In genomic region chr11:93570759-93571413, GRCh38 we compare ENCODE assay signal across 1 cellular context.
TF ChIP-seq lines count a peak whose summit lies in the region.

No MANE protein-coding gene starts in this region.

TF ChIP-seq in HepG2, 621 proteins besides CTCF, POLR2A, EP300 and RAD21 (continued from another document and continues in another):
- TF ChIP-seq, protein P1, sequence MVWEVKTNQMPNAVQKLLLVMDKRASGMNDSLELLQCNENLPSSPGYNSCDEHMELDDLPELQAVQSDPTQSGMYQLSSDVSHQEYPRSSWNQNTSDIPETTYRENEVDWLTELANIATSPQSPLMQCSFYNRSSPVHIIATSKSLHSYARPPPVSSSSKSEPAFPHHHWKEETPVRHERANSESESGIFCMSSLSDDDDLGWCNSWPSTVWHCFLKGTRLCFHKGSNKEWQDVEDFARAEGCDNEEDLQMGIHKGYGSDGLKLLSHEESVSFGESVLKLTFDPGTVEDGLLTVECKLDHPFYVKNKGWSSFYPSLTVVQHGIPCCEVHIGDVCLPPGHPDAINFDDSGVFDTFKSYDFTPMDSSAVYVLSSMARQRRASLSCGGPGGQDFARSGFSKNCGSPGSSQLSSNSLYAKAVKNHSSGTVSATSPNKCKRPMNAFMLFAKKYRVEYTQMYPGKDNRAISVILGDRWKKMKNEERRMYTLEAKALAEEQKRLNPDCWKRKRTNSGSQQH (CRISPR knock-in tag; IDR thresholded peaks at IDR 0.05; ENCODE audit: low read depth), result no peak
- TF ChIP-seq FOXC1 (CRISPR knock-in tag; IDR thresholded peaks at IDR 0.05; ENCODE audit: borderline replicate concordance) (no peak), KLF9 (CRISPR knock-in tag; IDR thresholded peaks at IDR 0.05; ENCODE audit: low read depth) (no peak), ZNF737 (CRISPR knock-in tag; IDR thresholded peaks at IDR 0.05; ENCODE audit: borderline replicate concordance) (no peak), HOXD1 (CRISPR knock-in tag; IDR thresholded peaks at IDR 0.05) (no peak), CREB3 (CRISPR knock-in tag; IDR thresholded peaks at IDR 0.05) (no peak), STAT5B (CRISPR knock-in tag; IDR thresholded peaks at IDR 0.05) (no peak), ZBTB3 (CRISPR knock-in tag; IDR thresholded peaks at IDR 0.05; ENCODE audit: borderline replicate concordance, low read depth) (no peak), JUNB (CRISPR knock-in tag; IDR thresholded peaks at IDR 0.05; ENCODE audit: borderline replicate concordance) (no peak), RORA (CRISPR knock-in tag; IDR thresholded peaks at IDR 0.05) (no peak), JUN (CRISPR knock-in tag; IDR thresholded peaks at IDR 0.05) (peak; percentile 73; the same call in 1 of the 2 replicates), MAZ (IDR thresholded peaks at IDR 0.05; ENCODE audit: borderline replicate concordance, low read depth, low read length) (no peak), MAZ (CRISPR knock-in tag; IDR thresholded peaks at IDR 0.05; ENCODE audit: low read depth) (no peak), ZMYM2 (CRISPR knock-in tag; IDR thresholded peaks at IDR 0.05) (peak; percentile 83), ZNF75D (CRISPR knock-in tag; IDR thresholded peaks at IDR 0.05; ENCODE audit: borderline replicate concordance) (no peak), DMAP1 (CRISPR knock-in tag; IDR thresholded peaks at IDR 0.05) (no peak), EHMT2 (IDR thresholded peaks at IDR 0.05; ENCODE audit: borderline replicate concordance, low read depth, low read length) (no peak), ZSCAN22 (CRISPR knock-in tag; IDR thresholded peaks at IDR 0.05) (no peak), POLR2AphosphoS5 (IDR thresholded peaks at IDR 0.05; ENCODE audit: low read depth, low read length) (no peak), ZFP37 (CRISPR knock-in tag; IDR thresholded peaks at IDR 0.05; ENCODE audit: borderline replicate concordance) (no peak), ZFYVE20 (CRISPR knock-in tag; IDR thresholded peaks at IDR 0.05; ENCODE audit: borderline replicate concordance, low read depth) (no peak), FOXA3 (CRISPR knock-in tag; IDR thresholded peaks at IDR 0.05) (peak; percentile 70; the same call in 1 of the 2 replicates), ZNF570 (CRISPR knock-in tag; IDR thresholded peaks at IDR 0.05; ENCODE audit: borderline replicate concordance) (no peak), ZNF615 (CRISPR knock-in tag; IDR thresholded peaks at IDR 0.05; ENCODE audit: borderline replicate concordance) (no peak), TARDBP (CRISPR knock-in tag; IDR thresholded peaks at IDR 0.05) (no peak; the same call in 1 of the 2 replicates), NKX3-1 (CRISPR knock-in tag; IDR thresholded peaks at IDR 0.05) (no peak), RBAK (CRISPR knock-in tag; IDR thresholded peaks at IDR 0.05) (no peak), JARID2 (CRISPR knock-in tag; IDR thresholded peaks at IDR 0.05; ENCODE audit: insufficient replicate concordance) (no peak), ETV5 (CRISPR knock-in tag; IDR thresholded peaks at IDR 0.05; ENCODE audit: borderline replicate concordance) (peak; percentile 60; the same call in 1 of the 2 replicates), CENPT (CRISPR knock-in tag; IDR thresholded peaks at IDR 0.05; ENCODE audit: low read depth) (no peak), MAFK (conservative IDR thresholded peaks at IDR 0.05 in 1 of 2, IDR thresholded peaks at IDR 0.05 in 1 of 2; ENCODE audit: low read length in 2 of 2) (peak; percentile 68 to 72), ZNF703 (CRISPR knock-in tag; IDR thresholded peaks at IDR 0.05; ENCODE audit: borderline replicate concordance) (no peak), DMTF1 (CRISPR knock-in tag; IDR thresholded peaks at IDR 0.05) (no peak), DPF2 (CRISPR knock-in tag; IDR thresholded peaks at IDR 0.05; ENCODE audit: borderline replicate concordance, low read depth) (peak; percentile 38; the same call in 1 of the 2 replicates), ZFP41 (CRISPR knock-in tag; IDR thresholded peaks at IDR 0.05; ENCODE audit: borderline replicate concordance) (no peak), PHF5A (CRISPR knock-in tag; IDR thresholded peaks at IDR 0.05; ENCODE audit: low read depth, unreplicated experiment) (no peak), HDAC1 (CRISPR knock-in tag; IDR thresholded peaks at IDR 0.05) (peak; percentile 76), NCOA2 (CRISPR knock-in tag; IDR thresholded peaks at IDR 0.05) (peak; percentile 70), ZNF83 (CRISPR knock-in tag; IDR thresholded peaks at IDR 0.05; ENCODE audit: borderline replicate concordance) (no peak), XRCC5 (optimal IDR thresholded peaks at IDR 0.05; ENCODE audit: low read length) (peak; percentile 66)
- TF ChIP-seq, protein P2, sequence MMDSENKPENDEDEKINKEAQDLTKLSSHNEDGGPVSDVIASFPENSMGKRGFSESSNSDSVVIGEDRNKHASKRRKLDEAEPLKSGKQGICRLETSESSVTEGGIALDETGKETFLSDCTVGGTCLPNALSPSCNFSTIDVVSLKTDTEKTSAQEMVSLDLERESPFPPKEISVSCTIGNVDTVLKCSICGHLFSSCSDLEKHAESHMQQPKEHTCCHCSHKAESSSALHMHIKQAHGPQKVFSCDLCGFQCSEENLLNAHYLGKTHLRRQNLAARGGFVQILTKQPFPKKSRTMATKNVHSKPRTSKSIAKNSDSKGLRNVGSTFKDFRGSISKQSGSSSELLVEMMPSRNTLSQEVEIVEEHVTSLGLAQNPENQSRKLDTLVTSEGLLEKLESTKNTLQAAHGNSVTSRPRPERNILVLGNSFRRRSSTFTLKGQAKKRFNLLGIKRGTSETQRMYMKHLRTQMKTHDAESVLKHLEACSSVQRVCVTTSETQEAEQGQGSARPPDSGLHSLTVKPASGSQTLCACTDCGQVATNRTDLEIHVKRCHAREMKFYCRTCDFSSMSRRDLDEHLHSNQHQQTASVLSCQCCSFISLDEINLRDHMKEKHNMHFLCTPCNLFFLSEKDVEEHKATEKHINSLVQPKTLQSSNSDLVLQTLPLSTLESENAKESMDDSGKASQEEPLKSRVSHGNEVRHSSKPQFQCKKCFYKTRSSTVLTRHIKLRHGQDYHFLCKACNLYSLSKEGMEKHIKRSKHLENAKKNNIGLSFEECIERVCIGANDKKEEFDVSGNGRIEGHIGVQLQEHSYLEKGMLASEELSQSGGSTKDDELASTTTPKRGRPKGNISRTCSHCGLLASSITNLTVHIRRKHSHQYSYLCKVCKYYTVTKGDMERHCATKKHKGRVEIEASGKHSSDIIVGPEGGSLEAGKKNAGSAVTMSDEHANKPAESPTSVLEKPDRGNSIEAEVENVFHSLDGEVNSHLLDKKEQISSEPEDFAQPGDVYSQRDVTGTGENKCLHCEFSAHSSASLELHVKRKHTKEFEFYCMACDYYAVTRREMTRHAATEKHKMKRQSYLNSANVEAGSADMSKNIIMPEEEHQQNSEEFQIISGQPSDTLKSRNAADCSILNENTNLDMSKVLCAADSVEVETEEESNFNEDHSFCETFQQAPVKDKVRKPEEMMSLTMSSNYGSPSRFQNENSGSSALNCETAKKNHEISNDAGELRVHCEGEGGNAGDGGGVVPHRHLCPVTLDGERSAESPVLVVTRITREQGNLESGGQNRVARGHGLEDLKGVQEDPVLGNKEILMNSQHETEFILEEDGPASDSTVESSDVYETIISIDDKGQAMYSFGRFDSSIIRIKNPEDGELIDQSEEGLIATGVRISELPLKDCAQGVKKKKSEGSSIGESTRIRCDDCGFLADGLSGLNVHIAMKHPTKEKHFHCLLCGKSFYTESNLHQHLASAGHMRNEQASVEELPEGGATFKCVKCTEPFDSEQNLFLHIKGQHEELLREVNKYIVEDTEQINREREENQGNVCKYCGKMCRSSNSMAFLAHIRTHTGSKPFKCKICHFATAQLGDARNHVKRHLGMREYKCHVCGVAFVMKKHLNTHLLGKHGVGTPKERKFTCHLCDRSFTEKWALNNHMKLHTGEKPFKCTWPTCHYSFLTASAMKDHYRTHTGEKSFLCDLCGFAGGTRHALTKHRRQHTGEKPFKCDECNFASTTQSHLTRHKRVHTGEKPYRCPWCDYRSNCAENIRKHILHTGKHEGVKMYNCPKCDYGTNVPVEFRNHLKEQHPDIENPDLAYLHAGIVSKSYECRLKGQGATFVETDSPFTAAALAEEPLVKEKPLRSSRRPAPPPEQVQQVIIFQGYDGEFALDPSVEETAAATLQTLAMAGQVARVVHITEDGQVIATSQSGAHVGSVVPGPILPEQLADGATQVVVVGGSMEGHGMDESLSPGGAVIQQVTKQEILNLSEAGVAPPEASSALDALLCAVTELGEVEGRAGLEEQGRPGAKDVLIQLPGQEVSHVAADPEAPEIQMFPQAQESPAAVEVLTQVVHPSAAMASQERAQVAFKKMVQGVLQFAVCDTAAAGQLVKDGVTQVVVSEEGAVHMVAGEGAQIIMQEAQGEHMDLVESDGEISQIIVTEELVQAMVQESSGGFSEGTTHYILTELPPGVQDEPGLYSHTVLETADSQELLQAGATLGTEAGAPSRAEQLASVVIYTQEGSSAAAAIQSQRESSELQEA (CRISPR knock-in tag; IDR thresholded peaks at IDR 0.05; ENCODE audit: not compliant biosample characterization), result no peak
- TF ChIP-seq, protein P3, sequence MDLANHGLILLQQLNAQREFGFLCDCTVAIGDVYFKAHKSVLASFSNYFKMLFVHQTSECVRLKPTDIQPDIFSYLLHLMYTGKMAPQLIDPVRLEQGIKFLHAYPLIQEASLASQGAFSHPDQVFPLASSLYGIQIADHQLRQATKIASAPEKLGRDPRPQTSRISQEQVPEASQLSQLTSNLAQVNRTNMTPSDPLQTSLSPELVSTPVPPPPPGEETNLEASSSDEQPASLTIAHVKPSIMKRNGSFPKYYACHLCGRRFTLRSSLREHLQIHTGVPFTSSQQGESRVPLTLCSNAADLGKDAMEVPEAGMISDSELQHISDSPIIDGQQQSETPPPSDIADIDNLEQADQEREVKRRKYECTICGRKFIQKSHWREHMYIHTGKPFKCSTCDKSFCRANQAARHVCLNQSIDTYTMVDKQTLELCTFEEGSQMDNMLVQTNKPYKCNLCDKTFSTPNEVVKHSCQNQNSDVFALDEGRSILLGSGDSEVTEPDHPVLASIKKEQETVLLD (CRISPR knock-in tag; IDR thresholded peaks at IDR 0.05; ENCODE audit: low read depth), result no peak
- TF ChIP-seq, protein P4, sequence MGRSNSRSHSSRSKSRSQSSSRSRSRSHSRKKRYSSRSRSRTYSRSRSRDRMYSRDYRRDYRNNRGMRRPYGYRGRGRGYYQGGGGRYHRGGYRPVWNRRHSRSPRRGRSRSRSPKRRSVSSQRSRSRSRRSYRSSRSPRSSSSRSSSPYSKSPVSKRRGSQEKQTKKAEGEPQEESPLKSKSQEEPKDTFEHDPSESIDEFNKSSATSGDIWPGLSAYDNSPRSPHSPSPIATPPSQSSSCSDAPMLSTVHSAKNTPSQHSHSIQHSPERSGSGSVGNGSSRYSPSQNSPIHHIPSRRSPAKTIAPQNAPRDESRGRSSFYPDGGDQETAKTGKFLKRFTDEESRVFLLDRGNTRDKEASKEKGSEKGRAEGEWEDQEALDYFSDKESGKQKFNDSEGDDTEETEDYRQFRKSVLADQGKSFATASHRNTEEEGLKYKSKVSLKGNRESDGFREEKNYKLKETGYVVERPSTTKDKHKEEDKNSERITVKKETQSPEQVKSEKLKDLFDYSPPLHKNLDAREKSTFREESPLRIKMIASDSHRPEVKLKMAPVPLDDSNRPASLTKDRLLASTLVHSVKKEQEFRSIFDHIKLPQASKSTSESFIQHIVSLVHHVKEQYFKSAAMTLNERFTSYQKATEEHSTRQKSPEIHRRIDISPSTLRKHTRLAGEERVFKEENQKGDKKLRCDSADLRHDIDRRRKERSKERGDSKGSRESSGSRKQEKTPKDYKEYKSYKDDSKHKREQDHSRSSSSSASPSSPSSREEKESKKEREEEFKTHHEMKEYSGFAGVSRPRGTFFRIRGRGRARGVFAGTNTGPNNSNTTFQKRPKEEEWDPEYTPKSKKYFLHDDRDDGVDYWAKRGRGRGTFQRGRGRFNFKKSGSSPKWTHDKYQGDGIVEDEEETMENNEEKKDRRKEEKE (IDR thresholded peaks at IDR 0.05), result no peak
- TF ChIP-seq, protein P5, sequence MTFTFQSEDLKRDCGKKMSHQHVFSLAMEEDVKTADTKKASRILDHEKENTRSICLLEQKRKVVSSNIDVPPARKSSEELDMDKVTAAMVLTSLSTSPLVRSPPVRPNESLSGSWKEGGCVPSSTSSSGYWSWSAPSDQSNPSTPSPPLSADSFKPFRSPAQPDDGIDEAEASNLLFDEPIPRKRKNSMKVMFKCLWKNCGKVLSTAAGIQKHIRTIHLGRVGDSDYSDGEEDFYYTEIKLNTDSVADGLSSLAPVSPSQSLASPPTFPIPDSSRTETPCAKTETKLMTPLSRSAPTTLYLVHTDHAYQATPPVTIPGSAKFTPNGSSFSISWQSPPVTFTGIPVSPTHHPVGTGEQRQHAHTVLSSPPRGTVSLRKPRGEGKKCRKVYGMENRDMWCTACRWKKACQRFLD (CRISPR knock-in tag; IDR thresholded peaks at IDR 0.05; ENCODE audit: borderline replicate concordance), result no peak
- TF ChIP-seq, protein P6, sequence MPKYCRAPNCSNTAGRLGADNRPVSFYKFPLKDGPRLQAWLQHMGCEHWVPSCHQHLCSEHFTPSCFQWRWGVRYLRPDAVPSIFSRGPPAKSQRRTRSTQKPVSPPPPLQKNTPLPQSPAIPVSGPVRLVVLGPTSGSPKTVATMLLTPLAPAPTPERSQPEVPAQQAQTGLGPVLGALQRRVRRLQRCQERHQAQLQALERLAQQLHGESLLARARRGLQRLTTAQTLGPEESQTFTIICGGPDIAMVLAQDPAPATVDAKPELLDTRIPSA (CRISPR knock-in tag; IDR thresholded peaks at IDR 0.05; ENCODE audit: borderline replicate concordance), result no peak
